1 cellular context compared by ENCODE assay signal in genomic region chr13:37144661-37145060, GRCh38.
TF ChIP-seq lines count a peak whose summit lies in the region.

No MANE protein-coding gene starts in this region.

TF ChIP-seq in IMR-90, 13 proteins besides CTCF, POLR2A, EP300 and RAD21 (continued from another document):
- no peak for TF ChIP-seq ELK1 (IDR thresholded peaks at IDR 0.05; ENCODE audit: borderline replicate concordance, low read depth, low read length)
- TF ChIP-seq RFX5 (IDR thresholded peaks at IDR 0.05; ENCODE audit: low read depth, low read length): no peak
